ENCODE assay signal across 8 cellular contexts in the genomic region with DNA sequence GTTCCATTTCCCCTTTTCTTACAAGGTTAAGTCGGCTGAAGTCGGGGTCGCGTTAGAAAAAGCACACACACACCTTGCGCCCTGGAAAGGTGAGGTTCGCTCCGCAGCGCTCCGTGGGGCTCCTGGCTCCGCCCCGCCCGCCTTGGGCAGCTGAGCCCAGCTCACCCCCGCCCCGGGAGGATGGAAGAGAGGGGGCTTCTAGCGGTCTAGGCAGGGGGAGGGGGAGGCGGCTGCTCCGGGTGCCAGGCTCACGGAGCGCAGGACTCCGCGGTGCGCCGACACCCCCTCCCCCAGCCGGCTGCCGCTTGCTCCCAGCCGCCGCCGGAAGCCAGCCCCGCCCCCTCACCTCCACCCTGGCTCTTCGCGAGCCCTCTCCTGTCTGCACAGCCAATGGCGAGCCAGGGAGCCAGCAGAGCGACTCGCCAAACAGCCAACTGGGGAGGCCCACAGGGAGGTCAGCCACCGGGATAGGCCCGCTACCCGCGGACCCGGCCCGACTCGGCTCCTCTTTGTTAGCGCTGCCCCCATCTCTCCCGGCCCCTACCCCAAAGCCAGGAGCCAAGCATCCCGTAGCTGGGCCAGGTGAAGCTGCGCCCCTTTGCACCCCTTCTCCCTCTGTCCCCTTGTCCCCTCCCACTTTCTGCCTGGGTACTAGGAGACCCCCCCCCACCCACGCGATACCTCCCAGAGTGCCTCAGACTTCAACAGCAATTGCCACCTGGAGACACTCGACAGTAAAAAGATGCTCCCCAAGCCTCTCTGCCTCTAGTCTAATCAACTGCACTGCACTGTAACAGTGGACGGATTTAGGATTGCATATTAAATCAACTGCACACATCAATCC. TPM values are rescaled to one million over a fixed set of nuclear protein-coding genes. Genes with fewer than 3 reads are reported as not detected.
DNase-seq lines count a peak whose midpoint lies in the region; ATAC-seq and TF ChIP-seq lines count a peak whose summit lies in the region.

No MANE protein-coding gene starts in this region.

- ATAC-seq in CD4-positive, CD25-positive, alpha-beta regulatory T cell (ENCODE audit: low read depth in 2 of 2): peak; percentile 100
- ATAC-seq in GM19452 (IDR thresholded peaks at IDR 0.05; ENCODE audit: unreplicated experiment): peak; percentile 98
- peak; percentile 56 for ATAC-seq in HG03575 (IDR thresholded peaks at IDR 0.05; ENCODE audit: extremely low read depth, insufficient number of reproducible peaks, low FRiP score, unreplicated experiment)
- ATAC-seq in activated CD8-positive, alpha-beta T cell treated with anti-CD3 and anti-CD28 coated beads for 36 hours: peak; percentile 100
- ATAC-seq in lung (ENCODE audit: insufficient read depth, low FRiP score): peak; percentile 100

- H3K27ac ChIP-seq in CD4-positive, CD25-positive, alpha-beta regulatory T cell (ENCODE audit: insufficient read depth, low read length, poor library complexity, severe bottlenecking): peak overlapping the region; percentile 96
- peak overlapping the region; percentile 98 for H3K27ac ChIP-seq in ectodermal cell (ENCODE audit: insufficient read depth, low read depth, low read length, poor library complexity, severe bottlenecking)
- H3K27ac ChIP-seq in lung (ENCODE audit: low read depth in 1 of 2, low read length in 1 of 2): peak overlapping the region; percentile 82 to 86

- H3K9me3 ChIP-seq in CD4-positive, CD25-positive, alpha-beta regulatory T cell (ENCODE audit: control insufficient read depth in 2 of 2, low read length in 2 of 2): no peaks in the 10 kb centered on the region
- no peaks in the 10 kb centered on the region for H3K9me3 ChIP-seq in ectodermal cell (ENCODE audit: control insufficient read depth, low read length)
- H3K9me3 ChIP-seq in lung (ENCODE audit: control insufficient read depth in 2 of 2, insufficient read depth in 1 of 2, low read length in 1 of 2): no peaks in the 10 kb centered on the region

- peaks cover 15 to 53% (median 34%) of the 10 kb centered on the region in 4 donors for H3K4me1 Mint-ChIP-seq in CD4-positive, CD25-positive, alpha-beta regulatory T cell
- peaks cover 43% of the 10 kb centered on the region for H3K4me1 Mint-ChIP-seq in activated CD8-positive, alpha-beta T cell treated with anti-CD3 and anti-CD28 coated beads for 36 hours (ENCODE audit: low read depth)

- no peaks in the 10 kb centered on the region for H3K36me3 Mint-ChIP-seq in CD4-positive, CD25-positive, alpha-beta regulatory T cell
- peaks cover 2% of the 10 kb centered on the region for H3K36me3 Mint-ChIP-seq in activated CD8-positive, alpha-beta T cell treated with anti-CD3 and anti-CD28 coated beads for 36 hours (ENCODE audit: low read depth)

- H3K27me3 ChIP-seq in CD4-positive, CD25-positive, alpha-beta regulatory T cell (ENCODE audit: control insufficient read depth, insufficient read depth, low read length): no peaks in the 10 kb centered on the region
- H3K27me3 ChIP-seq in ectodermal cell (ENCODE audit: control insufficient read depth, insufficient read depth, low read length, poor library complexity, severe bottlenecking) (no peaks in the 10 kb centered on the region), lung (ENCODE audit: control insufficient read depth, insufficient read depth) (no peaks in the 10 kb centered on the region)

- peak overlapping the region; percentile 88 to 99 (median 96) for H3K4me3 Mint-ChIP-seq in CD4-positive, CD25-positive, alpha-beta regulatory T cell
- H3K4me3 Mint-ChIP-seq in activated CD8-positive, alpha-beta T cell treated with anti-CD3 and anti-CD28 coated beads for 36 hours: peak overlapping the region; percentile 90

- peak; percentile 95 to 97 (median 96) for DNase-seq in CD4-positive, CD25-positive, alpha-beta regulatory T cell
- peak; percentile 99 for DNase-seq in NCI-H82 (lab: John Stamatoyannopoulos, UW)
- peak; percentile 98 for DNase-seq in activated CD8-positive, alpha-beta T cell treated with anti-CD3 and anti-CD28 coated beads for 36 hours
- peak; percentile 97 for DNase-seq in lung (ENCODE audit: low spot score)
- peak; percentile 92 to 98 (median 93) for DNase-seq in stimulated activated CD4-positive, alpha-beta T cell treated with anti-CD3 and anti-CD28 coated beads, TNF-alpha, amount 100 ng/mL, for 24 hours (ENCODE audit: low read depth in 3 of 3)

- peak overlapping the region; percentile 96 for H3K4me3 ChIP-seq in CD4-positive, CD25-positive, alpha-beta regulatory T cell (ENCODE audit: low read depth, low read length)
- H3K4me3 ChIP-seq in ectodermal cell (ENCODE audit: insufficient read depth, low read depth, low read length) (peak overlapping the region; percentile 80), lung (peak overlapping the region; percentile 92)

- peaks cover 3% of the 10 kb centered on the region for H3K36me3 ChIP-seq in CD4-positive, CD25-positive, alpha-beta regulatory T cell (ENCODE audit: control insufficient read depth, insufficient read depth, low read length)
- H3K36me3 ChIP-seq in ectodermal cell (ENCODE audit: control insufficient read depth, insufficient read depth, low read length): no peaks in the 10 kb centered on the region
- H3K36me3 ChIP-seq in lung (ENCODE audit: control insufficient read depth in 2 of 2, insufficient read depth in 2 of 2, low read length in 2 of 2): no peaks in the 10 kb centered on the region

- POLR2A ChIA-PET in activated CD8-positive, alpha-beta T cell treated with anti-CD3 and anti-CD28 coated beads for 36 hours (lab: Charles Lee): interaction anchor here (0.8 to 1.5 kb wide), 6 partner anchors 10 to 137 kb away, joined by 3 to 4 read pairs (median 3); no protein-coding TSS in a partner anchor

- H3K4me1 ChIP-seq in CD4-positive, CD25-positive, alpha-beta regulatory T cell (ENCODE audit: control insufficient read depth, insufficient read depth, low read length, poor library complexity, severe bottlenecking): peaks cover 19% of the 10 kb centered on the region
- H3K4me1 ChIP-seq in ectodermal cell (ENCODE audit: control insufficient read depth, insufficient read depth, low read length) (peaks cover 21% of the 10 kb centered on the region), lung (ENCODE audit: control insufficient read depth in 2 of 2, insufficient read depth in 2 of 2, low read length in 2 of 2) (peaks cover 1 to 11% of the 10 kb centered on the region in 2 donors)

- no peaks in the 10 kb centered on the region for H3K9me3 Mint-ChIP-seq in CD4-positive, CD25-positive, alpha-beta regulatory T cell
- no peaks in the 10 kb centered on the region for H3K9me3 Mint-ChIP-seq in activated CD8-positive, alpha-beta T cell treated with anti-CD3 and anti-CD28 coated beads for 36 hours

- peak overlapping the region; percentile 94 to 97 (median 97) for H3K27ac Mint-ChIP-seq in CD4-positive, CD25-positive, alpha-beta regulatory T cell
- H3K27ac Mint-ChIP-seq in activated CD8-positive, alpha-beta T cell treated with anti-CD3 and anti-CD28 coated beads for 36 hours: peak overlapping the region; percentile 91

- CTCF ChIA-PET in activated CD8-positive, alpha-beta T cell treated with anti-CD3 and anti-CD28 coated beads for 36 hours (lab: Charles Lee): interaction anchor here (0.7 to 7.5 kb wide), 7 partner anchors 36 to 165 kb away, joined by 3 to 59 read pairs (median 5); partner anchors contain the start of genes DHRS13 and FLOT2

- intact Hi-C loops in activated CD8-positive, alpha-beta T cell treated with anti-CD3 and anti-CD28 coated beads for 36 hours (cut with micrococcal nuclease): loop anchor here (5.0 to 10.0 kb wide), 3 partner anchors 62 to 482 kb away; partner anchors contain the start of genes NEK8, NUFIP2 and TLCD1

- H3K27me3 Mint-ChIP-seq in CD4-positive, CD25-positive, alpha-beta regulatory T cell: no peaks in the 10 kb centered on the region
- no peaks in the 10 kb centered on the region for H3K27me3 Mint-ChIP-seq in activated CD8-positive, alpha-beta T cell treated with anti-CD3 and anti-CD28 coated beads for 36 hours

- TF ChIP-seq CTCF in activated CD8-positive, alpha-beta T cell treated with anti-CD3 and anti-CD28 coated beads for 36 hours (IDR thresholded peaks at IDR 0.05): no peak
- TF ChIP-seq CTCF in lung (IDR thresholded peaks at IDR 0.05; ENCODE audit: control extremely low read depth, extremely low read depth): no peak

- WGBS in ectodermal cell, 2 experiments: 0% methylated on average over 49 of the region's 49 CpGs
- 0 to 1% methylated on average over 39 to 49 of the region's 49 CpGs for WGBS in lung, 2 donors

RNA-seq across cellular contexts. Expression of gene FAM222B, which starts 30.2 kb away (rescaled TPM):
- total RNA-seq in CD4-positive, CD25-positive, alpha-beta regulatory T cell: 23.4 TPM
- polyA plus RNA-seq in CD4-positive, CD25-positive, alpha-beta regulatory T cell: 10 to 100 TPM in 2 of 4 donors, 1 to 10 TPM in 2; 4.4 to 13.5 (median 11.1) TPM
- 10 to 100 TPM; 14.7 to 15.2 TPM for total RNA-seq in activated CD8-positive, alpha-beta T cell treated with anti-CD3 and anti-CD28 coated beads for 36 hours
- 43.4 TPM for polyA plus RNA-seq in ectodermal cell (2013, experiment 1 of 4)
- polyA plus RNA-seq in ectodermal cell (2013, experiment 2 of 4): 45.1 TPM
- 34.2 TPM for polyA plus RNA-seq in ectodermal cell (2013, experiment 3 of 4)
- polyA plus RNA-seq in ectodermal cell (2013, experiment 4 of 4): 38.5 TPM
- total RNA-seq in lung: 10 to 100 TPM in 1 of 2 donors, 1 to 10 TPM in 1; 8.3 to 17.7 TPM
- 1 to 10 TPM; 8.8 to 9.5 TPM for polyA plus RNA-seq in lung

RNA-seq across cellular contexts. Expression of gene ERAL1, which starts 42.5 kb away (rescaled TPM):
- total RNA-seq in CD4-positive, CD25-positive, alpha-beta regulatory T cell: 22.1 TPM
- 10 to 100 TPM; 37.7 to 44.9 (median 42.7) TPM for polyA plus RNA-seq in CD4-positive, CD25-positive, alpha-beta regulatory T cell
- total RNA-seq in activated CD8-positive, alpha-beta T cell treated with anti-CD3 and anti-CD28 coated beads for 36 hours: 10 to 100 TPM; 58.2 to 60.0 TPM
- 70.9 TPM for polyA plus RNA-seq in ectodermal cell (2013, experiment 1 of 4)
- 71.1 TPM for polyA plus RNA-seq in ectodermal cell (2013, experiment 2 of 4)
- polyA plus RNA-seq in ectodermal cell (2013, experiment 3 of 4): 59.0 TPM
- 69.5 TPM for polyA plus RNA-seq in ectodermal cell (2013, experiment 4 of 4)
- 10 to 100 TPM; 28.4 to 39.3 TPM for total RNA-seq in lung
- polyA plus RNA-seq in lung: 10 to 100 TPM; 36.8 to 37.0 TPM

Comparison
In these comparisons a context has a peak if more than half of its experiments do, and no peak if none do; other contexts are left out.
1. Peak in every context shown above with its lines: DNase-seq, ATAC-seq, H3K4me3 ChIP-seq and H3K27ac ChIP-seq.